8 cellular contexts compared by ENCODE assay signal in genomic region chr3:13015286-13016082, GRCh38. TPM values are rescaled to one million over a fixed set of nuclear protein-coding genes. Genes with fewer than 3 reads are reported as not detected.
A peak's percentile ranks its signal among the peaks of the same experiment; 100 is the strongest.
DNase-seq lines count a peak whose midpoint lies in the region; ATAC-seq and TF ChIP-seq lines count a peak whose summit lies in the region.

No MANE protein-coding gene starts in this region.

- intact Hi-C loops in breast epithelium (cut with DNase I; ENCODE audit: low total_unique reads) (no loop called here), MCF 10A (cut with micrococcal nuclease) (no loop called here), sciatic nerve (cut with DNase I) (no loop called here)

- H3K36me3 ChIP-seq in breast epithelium, result no peaks in the 10 kb centered on the region

- peaks cover 12% of the 10 kb centered on the region for H3K27me3 Mint-ChIP-seq in MCF 10A (ENCODE audit: insufficient read depth, unreplicated experiment)

- peak overlapping the region; percentile 8 to 36 (median 29) for H3K4me3 ChIP-seq in breast epithelium

- H3K4me3 Mint-ChIP-seq in MCF 10A (ENCODE audit: unreplicated experiment), result no peak overlapping the region

- no peaks in the 10 kb centered on the region for H3K36me3 Mint-ChIP-seq in MCF 10A (ENCODE audit: insufficient read depth, unreplicated experiment)

- POLR2A ChIA-PET in MCF 10A (lab: Yijun Ruan, JAX), result interaction anchor here (0.6 kb wide), 1 partner anchor 838 kb away, joined by 3 read pairs; no protein-coding TSS in a partner anchor

- H3K27me3 ChIP-seq in breast epithelium, result no peaks in the 10 kb centered on the region

- no TSS peak for BruUV-seq in MCF 10A (replicated peaks; lab: Mats Ljungman, UMichigan)

- peaks cover 0 to 20% of the 10 kb centered on the region in 2 donors for H3K4me1 ChIP-seq in breast epithelium

- DNase-seq in breast epithelium (ENCODE audit: low spot score in 2 of 2) (peak in 1 of 2 donors; percentile 49), MCF 10A (ENCODE audit: unreplicated experiment) (no peak), T-helper 2 cell (peak in 3 of 5 experiments; percentile 44 to 88 (median 88)), sciatic nerve (ENCODE audit: low spot score) (no peak), NCI-H2107 treated with DMSO at 0.1 percent for 48 hours (lab: John Stamatoyannopoulos, UW; ENCODE audit: unreplicated experiment) (no peak), NCI-H2107 (lab: John Stamatoyannopoulos, UW) (no peak), T1000 (lab: John Stamatoyannopoulos, UW) (no peak)

- peak; percentile 6 for ATAC-seq in sciatic nerve

- TF ChIP-seq POLR2A in breast epithelium (IDR thresholded peaks at IDR 0.05), result no peak

- H3K9me3 ChIP-seq in breast epithelium, result no peaks in the 10 kb centered on the region

- H3K9me3 Mint-ChIP-seq in MCF 10A (ENCODE audit: unreplicated experiment), result no peaks in the 10 kb centered on the region

- H3K27ac Mint-ChIP-seq in MCF 10A (ENCODE audit: low read depth, unreplicated experiment), result no peak overlapping the region

- no peak for TF ChIP-seq CTCF in breast epithelium (IDR thresholded peaks at IDR 0.05)
- no peak for TF ChIP-seq CTCF in MCF 10A (IDR thresholded peaks at IDR 0.05; ENCODE audit: unreplicated experiment)

- CTCF ChIA-PET in MCF 10A (lab: Yijun Ruan, JAX), result interaction anchor here (0.6 to 0.7 kb wide), 2 partner anchors 20 kb away, joined by 3 to 5 read pairs; no protein-coding TSS in a partner anchor

- H3K27ac ChIP-seq in breast epithelium (peak overlapping the region; percentile 71 to 83), cingulate gyrus (ENCODE audit: low read depth, low read length) (peak overlapping the region; percentile 39)

- no peaks in the 10 kb centered on the region for H3K4me1 Mint-ChIP-seq in MCF 10A (ENCODE audit: insufficient read depth, unreplicated experiment)

RNA-seq across cellular contexts. Expression of gene IQSEC1, which starts 57.7 kb away (rescaled TPM):
- total RNA-seq in breast epithelium (10 to 100 TPM; 26.9 to 45.4 (median 26.9) TPM), MCF 10A (2022) (18.7 and 21.2 TPM in 2 replicates), sciatic nerve (77.5 TPM)

Comparison
In these comparisons a context has a peak if more than half of its experiments do, and no peak if none do; other contexts are left out.
1. DNase-seq: peak in T-helper 2 cell (3 of 5); none in MCF 10A (single experiment), sciatic nerve (single experiment), NCI-H2107 treated with DMSO at 0.1 percent for 48 hours (single experiment), NCI-H2107 (single experiment) and T1000 (single experiment).